ENCODE assay signal across 19 cellular contexts in genomic region chr4:138671606-138672084, GRCh38.
A peak's percentile ranks its signal among the peaks of the same experiment; 100 is the strongest.
DNase-seq lines count a peak whose midpoint lies in the region; ATAC-seq, FAIRE-seq and TF ChIP-seq lines count a peak whose summit lies in the region.
"Had no signal": no experiment of that assay in that cellular context is flagged by ENCODE, and none has a peak within 500 bp of the region (broad histone marks: within the 10 kb centered on the region; RNA-seq: fewer than 3 reads in every experiment).

No MANE protein-coding gene starts in this region.

- no peak for FAIRE-seq in endothelial cell of umbilical vein (lab: Jason Lieb, UNC)
- FAIRE-seq: A204.1, H1 had no signal

- ATAC-seq in IMR-90 (ENCODE audit: low read depth), result no peak
- ATAC-seq in GM21825 (IDR thresholded peaks at IDR 0.05; ENCODE audit: unreplicated experiment), result no peak
- no peak for ATAC-seq in GM21717 (IDR thresholded peaks at IDR 0.05; ENCODE audit: unreplicated experiment)
- ATAC-seq: SK-N-SH treated with all-trans-retinoic acid at 6 μM for 48 hours, T-cell had no signal

- POLR2A ChIA-PET in IMR-90 (lab: Charles Lee; ENCODE audit: unreplicated experiment) (no interaction called here), endothelial cell of umbilical vein (lab: Charles Lee) (no interaction called here)

- CTCF ChIA-PET in IMR-90 (lab: Yijun Ruan, JAX), result interaction anchor here (0.6 kb wide), 1 partner anchor 635 kb away, joined by 3 read pairs; no protein-coding TSS in a partner anchor
- CTCF ChIA-PET in endothelial cell of umbilical vein (lab: Charles Lee), result interaction anchor here (1.5 to 2.0 kb wide), 2 partner anchors 9 to 199 kb away, joined by 4 to 7 read pairs; no protein-coding TSS in a partner anchor

- peak overlapping the region; percentile 67 for H2BK20ac ChIP-seq in IMR-90 (ENCODE audit: low read depth, low read length)

- H3K4me1 ChIP-seq in BLaER1 (peaks cover 56% of the 10 kb centered on the region), IMR-90 (ENCODE audit: control insufficient read depth, insufficient read depth, low read length) (peaks cover 11% of the 10 kb centered on the region), SJCRH30 (peaks cover 53% of the 10 kb centered on the region), endothelial cell of umbilical vein (ENCODE audit: control insufficient read depth, extremely low read depth, insufficient read depth, low read length) (no peaks in the 10 kb centered on the region), ascending aorta (peaks cover 0 to 9% of the 10 kb centered on the region in 2 donors)

- H3K9me3 ChIP-seq in BLaER1 (peaks cover 4% of the 10 kb centered on the region; the same call in 1 of the 2 replicates), IMR-90 (ENCODE audit: control insufficient read depth, insufficient read depth, low read length) (no peaks in the 10 kb centered on the region), SJCRH30 (replicated peaks) (no peaks in the 10 kb centered on the region), endothelial cell of umbilical vein (replicated peaks; ENCODE audit: control insufficient read depth, insufficient read depth, low read length) (no peaks in the 10 kb centered on the region), ascending aorta (no peaks in the 10 kb centered on the region)

- H2AFZ ChIP-seq in IMR-90 (replicated peaks; ENCODE audit: low read length, poor library complexity), result no peak overlapping the region
- H2AFZ ChIP-seq in endothelial cell of umbilical vein (ENCODE audit: low read depth, low read length), result no peak overlapping the region

- H3K23ac ChIP-seq in IMR-90 (ENCODE audit: low read depth, low read length), result no peak overlapping the region

- no peak overlapping the region for H3K9ac ChIP-seq in BLaER1
- no peak overlapping the region for H3K9ac ChIP-seq in IMR-90 (ENCODE audit: low read depth, low read length)
- H3K9ac ChIP-seq in endothelial cell of umbilical vein (replicated peaks; ENCODE audit: extremely low read depth, insufficient read depth, low read length), result no peak overlapping the region

- H3K4me2 ChIP-seq in BLaER1 (peak overlapping the region; percentile 38), IMR-90 (ENCODE audit: low read depth, low read length) (no peak overlapping the region), endothelial cell of umbilical vein (ENCODE audit: insufficient read depth, low read length) (no peak overlapping the region)

- H3K27ac ChIP-seq in BLaER1 (no peak overlapping the region), IMR-90 (ENCODE audit: insufficient read depth, low read length) (no peak overlapping the region), SJCRH30 (peak overlapping the region; percentile 89), endothelial cell of umbilical vein (ENCODE audit: insufficient read depth, low read depth, low read length) (no peak overlapping the region), ascending aorta (no peak overlapping the region)
- H3K27ac ChIP-seq: C4-2B had no signal

- in situ Hi-C loops in IMR-90 (cut with MboI; ENCODE audit: low sequenced_read_pairs), result no loop called here

- no peak for TF ChIP-seq RAD21 in IMR-90 (IDR thresholded peaks at IDR 0.05; ENCODE audit: low read length)

- H3K9me1 ChIP-seq in IMR-90 (ENCODE audit: insufficient read depth, low read length) (peaks cover 7% of the 10 kb centered on the region; the same call in 1 of the 2 replicates), endothelial cell of umbilical vein (replicated peaks; ENCODE audit: control insufficient read depth, extremely low read depth, insufficient read depth, low read length) (no peaks in the 10 kb centered on the region)

- peak overlapping the region; percentile 20; the same call in 1 of the 2 replicates for H4K91ac ChIP-seq in IMR-90 (ENCODE audit: insufficient read depth, low read depth, low read length)

- dilution Hi-C loops in IMR-90 (cut with HindIII; ENCODE audit: low sequenced_read_pairs, unreplicated experiment) (no loop called here), endothelial cell of umbilical vein (cut with MboI; ENCODE audit: extremely low pct_ligation_motif_present, low sequenced_read_pairs) (no loop called here)

- H3K79me1 ChIP-seq in IMR-90 (ENCODE audit: low read depth in 1 of 2, low read length in 2 of 2), result no peaks in the 10 kb centered on the region

- H3K56ac ChIP-seq in IMR-90 (ENCODE audit: extremely low read depth, insufficient read depth, low read length), result no peak overlapping the region

- H3K79me2 ChIP-seq in endothelial cell of umbilical vein (ENCODE audit: control insufficient read depth, insufficient read depth, low read length), result no peaks in the 10 kb centered on the region

- TF ChIP-seq CTCF in IMR-90 (conservative IDR thresholded peaks at IDR 0.05; ENCODE audit: low read depth, low read length) (no peak), endothelial cell of umbilical vein (IDR thresholded peaks at IDR 0.05; ENCODE audit: extremely low read depth in 1 of 2, insufficient read depth in 1 of 2, low read depth in 1 of 2, low read length in 2 of 2) (no peak), ascending aorta (IDR thresholded peaks at IDR 0.05) (no peak)

- H3K4me3 ChIP-seq in BLaER1 (no peak overlapping the region), IMR-90 (ENCODE audit: insufficient read depth, low read depth, low read length) (no peak overlapping the region), SJCRH30 (no peak overlapping the region), endothelial cell of umbilical vein (replicated peaks in 1 of 3; ENCODE audit: insufficient read depth in 1 of 3, low read depth in 1 of 3, low read length in 3 of 3) (no peak overlapping the region), ascending aorta (no peak overlapping the region)

- H2AK9ac ChIP-seq in IMR-90 (replicated peaks; ENCODE audit: low read depth, low read length, poor library complexity), result no peak overlapping the region

- peak overlapping the region; percentile 60; the same call in 1 of the 3 replicates for H2BK15ac ChIP-seq in IMR-90 (ENCODE audit: low read depth, low read length)

- no peaks in the 10 kb centered on the region for H3K27me3 ChIP-seq in BLaER1
- no peaks in the 10 kb centered on the region for H3K27me3 ChIP-seq in IMR-90 (ENCODE audit: control insufficient read depth, insufficient read depth, low read length)
- no peaks in the 10 kb centered on the region for H3K27me3 ChIP-seq in SJCRH30
- H3K27me3 ChIP-seq in endothelial cell of umbilical vein (ENCODE audit: control insufficient read depth in 2 of 2, insufficient read depth in 2 of 2, low read length in 2 of 2), result peaks cover 2 to 17% of the 10 kb centered on the region in 2 experiments
- H3K27me3 ChIP-seq in ascending aorta, result no peaks in the 10 kb centered on the region

- H3K14ac ChIP-seq in IMR-90 (replicated peaks; ENCODE audit: low read depth, low read length), result no peak overlapping the region

- H4K8ac ChIP-seq in IMR-90 (ENCODE audit: low read depth in 2 of 2, low read length in 2 of 2), result no peak overlapping the region

- intact Hi-C loops in IMR-90 (cut with micrococcal nuclease) (no loop called here), endothelial cell of umbilical vein (cut with micrococcal nuclease) (no loop called here), ascending aorta (cut with DNase I) (no loop called here)

- TF ChIP-seq POLR2A in IMR-90 (IDR thresholded peaks at IDR 0.05; ENCODE audit: low read depth, low read length) (no peak), endothelial cell of umbilical vein (IDR thresholded peaks at IDR 0.05; ENCODE audit: low read depth, low read length) (no peak)

- peak overlapping the region; percentile 37; the same call in 1 of the 2 replicates for H2AK5ac ChIP-seq in IMR-90 (ENCODE audit: low read depth, low read length)

- DNase-seq in IMR-90, result no peak
- peak; percentile 58 to 80 for DNase-seq in SJCRH30
- DNase-seq in endothelial cell of umbilical vein (ENCODE audit: low read depth, low spot score), result peak; percentile 5
- no peak for DNase-seq in ascending aorta (ENCODE audit: low spot score in 2 of 2)
- no peak for DNase-seq in NAMALWA (ENCODE audit: low spot score)
- DNase-seq: GDM1, KBM-7, NCI-H1417, NCI-H1930, NCI-H2171, NCI-H526, T-cell had no signal

- no peak overlapping the region for H4K5ac ChIP-seq in IMR-90 (ENCODE audit: low read depth, low read length)

- H2BK120ac ChIP-seq in IMR-90 (ENCODE audit: low read depth, low read length), result peak overlapping the region; percentile 22; the same call in 1 of the 2 replicates

- H3K36me3 ChIP-seq in BLaER1, result no peaks in the 10 kb centered on the region
- no peaks in the 10 kb centered on the region for H3K36me3 ChIP-seq in IMR-90 (ENCODE audit: control insufficient read depth, insufficient read depth, low read length)
- no peaks in the 10 kb centered on the region for H3K36me3 ChIP-seq in SJCRH30
- H3K36me3 ChIP-seq in endothelial cell of umbilical vein (ENCODE audit: control insufficient read depth in 2 of 2, extremely low read depth in 1 of 2, insufficient read depth in 2 of 2, low read length in 2 of 2), result no peaks in the 10 kb centered on the region
- no peaks in the 10 kb centered on the region for H3K36me3 ChIP-seq in ascending aorta

- H4K20me1 ChIP-seq in BLaER1, result no peaks in the 10 kb centered on the region
- H4K20me1 ChIP-seq in IMR-90 (ENCODE audit: insufficient read depth, low read length), result no peaks in the 10 kb centered on the region
- no peaks in the 10 kb centered on the region for H4K20me1 ChIP-seq in endothelial cell of umbilical vein (replicated peaks; ENCODE audit: control insufficient read depth, extremely low read depth, insufficient read depth, low read length)

- H2BK5ac ChIP-seq in IMR-90 (ENCODE audit: low read depth, low read length, poor library complexity, severe bottlenecking), result no peak overlapping the region

- BruUV-seq in IMR-90 (replicated peaks; lab: Mats Ljungman, UMichigan), result no TSS peak
- TSS peak; percentile 74 for BruUV-seq in endothelial cell of umbilical vein (replicated peaks; lab: Mats Ljungman, UMichigan)

- no CpG with 5 or more reads among the region's 3 CpGs for WGBS in IMR-90 (ENCODE audit: extremely low coverage in 2 of 2, insufficient read length in 1 of 2), 2 experiments

- H3K4ac ChIP-seq in IMR-90 (ENCODE audit: low read depth, low read length), result 0 out of 2 replicates have a peak overlapping the region, but pooled peaks have one; percentile 39

- H3K18ac ChIP-seq in IMR-90 (ENCODE audit: low read depth, low read length), result no peak overlapping the region

TF ChIP-seq in IMR-90, 13 proteins besides CTCF, POLR2A, EP300 and RAD21 (continues in another document):
- TF ChIP-seq RFX5 (IDR thresholded peaks at IDR 0.05; ENCODE audit: low read depth, low read length), result no peak
- TF ChIP-seq NFE2L2 (IDR thresholded peaks at IDR 0.05; ENCODE audit: low read depth, low read length), result no peak
- TF ChIP-seq BHLHE40 (IDR thresholded peaks at IDR 0.05; ENCODE audit: low read depth, low read length), result no peak

TF ChIP-seq in endothelial cell of umbilical vein, 7 proteins besides CTCF, POLR2A, EP300 and RAD21 (continues in another document):
- no peak for TF ChIP-seq GATA2 (IDR thresholded peaks at IDR 0.05; ENCODE audit: insufficient read depth, insufficient read length, low read depth, low read length)
- TF ChIP-seq MYC (IDR thresholded peaks at IDR 0.05; ENCODE audit: low read depth, low read length), result no peak
- TF ChIP-seq FOS (IDR thresholded peaks at IDR 0.05; ENCODE audit: borderline replicate concordance, insufficient read depth, low read length), result no peak
- no peak for TF ChIP-seq EZH2 (IDR thresholded peaks at IDR 0.05; ENCODE audit: borderline replicate concordance, low read depth, low read length, severe bottlenecking)
- TF ChIP-seq JUN (IDR thresholded peaks at IDR 0.05; ENCODE audit: borderline replicate concordance, insufficient read depth, insufficient read length, low read depth), result no peak

Comparison
In these comparisons a context has a peak if more than half of its experiments do, and no peak if none do; other contexts are left out.
1. DNase-seq: peak in SJCRH30 (2 of 2) and endothelial cell of umbilical vein (single experiment); none in IMR-90 (single experiment), ascending aorta (0 of 2) and NAMALWA (single experiment).